21 cellular contexts compared by ENCODE assay signal in the genomic region with DNA sequence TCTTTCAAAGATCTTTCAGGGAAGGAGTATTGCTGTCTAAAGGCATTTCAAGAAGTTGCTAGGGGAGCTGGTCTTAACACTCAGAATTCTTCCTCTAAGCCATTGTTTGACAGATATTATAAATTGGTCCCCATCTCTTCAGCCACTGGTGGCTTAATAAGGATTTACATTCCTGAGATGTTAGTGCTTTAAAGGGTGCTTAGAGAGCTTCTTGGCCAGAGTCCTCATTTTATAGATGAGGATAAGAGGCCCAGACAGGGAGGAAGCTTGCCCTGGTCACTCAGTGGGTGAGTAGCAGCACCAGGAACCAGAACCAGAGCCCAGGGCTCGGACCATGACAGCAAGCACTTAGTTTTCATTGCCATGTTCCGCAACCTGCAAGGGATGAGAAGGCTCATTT. TPM values are rescaled to one million over a fixed set of nuclear protein-coding genes. Genes with fewer than 3 reads are reported as not detected.
DNase-seq lines count a peak whose midpoint lies in the region; ATAC-seq, FAIRE-seq and TF ChIP-seq lines count a peak whose summit lies in the region.
"Had no signal": no experiment of that assay in that cellular context is flagged by ENCODE, and none has a peak within 500 bp of the region (broad histone marks: within the 10 kb centered on the region; RNA-seq: fewer than 3 reads in every experiment).

No MANE protein-coding gene starts in this region.

- H3K9me3 Mint-ChIP-seq in mesothelial cell of epicardium = no peaks in the 10 kb centered on the region
- H3K9me3 Mint-ChIP-seq: activated naive CD4-positive, alpha-beta T cell treated with anti-CD3 and anti-CD28 coated beads, Interleukin-2, amount 50 U/mL, for 24 hours; neural crest cell had no signal

- intact Hi-C loops in upper lobe of right lung (cut with DNase I) = no loop called here

- peak; percentile 36 for ATAC-seq in upper lobe of right lung
- no peak for ATAC-seq in GM19455 (IDR thresholded peaks at IDR 0.05; ENCODE audit: unreplicated experiment)
- ATAC-seq in foreskin keratinocyte = no peak
- ATAC-seq: left colon, Panc1 had no signal

- TF ChIP-seq CTCF in mesothelial cell of epicardium (IDR thresholded peaks at IDR 0.05; ENCODE audit: unreplicated experiment) (no peak), upper lobe of right lung (IDR thresholded peaks at IDR 0.05) (no peak), foreskin keratinocyte (conservative IDR thresholded peaks at IDR 0.05) (no peak)

- no peaks in the 10 kb centered on the region for H3K27me3 Mint-ChIP-seq in mesothelial cell of epicardium (ENCODE audit: low read depth)
- H3K27me3 Mint-ChIP-seq: activated naive CD4-positive, alpha-beta T cell treated with anti-CD3 and anti-CD28 coated beads, Interleukin-2, amount 50 U/mL, for 24 hours; IgD-negative memory B cell had no signal

- no peaks in the 10 kb centered on the region for H3K27me3 ChIP-seq in upper lobe of right lung
- H3K27me3 ChIP-seq in foreskin keratinocyte = no peaks in the 10 kb centered on the region

- no peak overlapping the region for H3K4me3 ChIP-seq in upper lobe of right lung
- H3K4me3 ChIP-seq: coronary artery, HAP-1 had no signal

- H3K27ac Mint-ChIP-seq in mesothelial cell of epicardium = peak overlapping the region; percentile 66
- H3K27ac Mint-ChIP-seq: activated naive CD4-positive, alpha-beta T cell treated with anti-CD3 and anti-CD28 coated beads, Interleukin-2, amount 50 U/mL, for 24 hours; IgD-negative memory B cell had no signal

- H3K36me3 Mint-ChIP-seq in mesothelial cell of epicardium = no peaks in the 10 kb centered on the region

- H3K4me3 Mint-ChIP-seq in mesothelial cell of epicardium = no peak overlapping the region
- H3K4me3 Mint-ChIP-seq: activated naive CD4-positive, alpha-beta T cell treated with anti-CD3 and anti-CD28 coated beads, Interleukin-2, amount 50 U/mL, for 24 hours; neural crest cell had no signal

- peak; percentile 9 for FAIRE-seq in GM18507 (lab: Jason Lieb, UNC)
- FAIRE-seq: GM12892 had no signal

- DNase-seq in GM18507 (ENCODE audit: extremely low spot score, insufficient read length, low read depth) (no peak), astrocyte of the hippocampus (ENCODE audit: low read depth, low spot score) (peak; percentile 63), mesothelial cell of epicardium (ENCODE audit: low spot score in 2 of 2, unreplicated experiment in 2 of 2) (no peak), upper lobe of right lung (no peak), NCI-H774 (lab: John Stamatoyannopoulos, UW) (no peak), foreskin keratinocyte (no peak)
- DNase-seq: activated T-cell treated with anti-CD3 and anti-CD28 coated beads, Interleukin-2, amount 50 U/mL, for 48 hours; C1 segment of cervical spinal cord; DMS 273 treated with DMSO at 0.1 percent for 48 hours; GF-D8; left colon; MM.1S had no signal

- H3K36me3 ChIP-seq in upper lobe of right lung = no peaks in the 10 kb centered on the region
- H3K36me3 ChIP-seq: HAP-1 had no signal

- H3K27ac ChIP-seq in upper lobe of right lung (no peak overlapping the region), foreskin keratinocyte (no peak overlapping the region)
- H3K27ac ChIP-seq: coronary artery, HL-60 had no signal

- no peaks in the 10 kb centered on the region for H3K4me1 ChIP-seq in upper lobe of right lung
- H3K4me1 ChIP-seq in foreskin keratinocyte = no peaks in the 10 kb centered on the region

- peaks cover 30% of the 10 kb centered on the region for H3K4me1 Mint-ChIP-seq in mesothelial cell of epicardium

- no peaks in the 10 kb centered on the region for H3K9me3 ChIP-seq in upper lobe of right lung
- H3K9me3 ChIP-seq: HAP-1 had no signal

RNA-seq across cellular contexts. Expression of gene GALNT10, which starts 53.2 kb away (rescaled TPM):
- total RNA-seq in mesothelial cell of epicardium (13.5 to 14.5 TPM (median 13.9 TPM) in 3 replicates), upper lobe of right lung (93.8 TPM), foreskin keratinocyte (23.5 and 23.8 TPM in 2 replicates)
- 8.0 and 8.5 TPM in 2 replicates for polyA plus RNA-seq in foreskin keratinocyte
